In genomic region chr20:53621482-53622246, GRCh38 we compare ENCODE assay signal across 8 cellular contexts. TPM values are rescaled to one million over a fixed set of nuclear protein-coding genes. Genes with fewer than 3 reads are reported as not detected.
DNase-seq lines count a peak whose midpoint lies in the region; ATAC-seq lines count a peak whose summit lies in the region.

No MANE protein-coding gene starts in this region.

- peak overlapping the region; percentile 97 for H3K27ac ChIP-seq in epithelial cell of prostate

- no peaks in the 10 kb centered on the region for H3K27me3 Mint-ChIP-seq in T-helper 17 cell
- no peaks in the 10 kb centered on the region for H3K27me3 Mint-ChIP-seq in naive thymus-derived CD8-positive, alpha-beta T cell

- peak overlapping the region; percentile 95 for H3K27ac Mint-ChIP-seq in T-helper 17 cell
- H3K27ac Mint-ChIP-seq in naive thymus-derived CD8-positive, alpha-beta T cell, result peak overlapping the region; percentile 89 to 98 (median 96)

- H3K4me1 Mint-ChIP-seq in T-helper 17 cell, result peaks cover 21% of the 10 kb centered on the region
- peaks cover 12 to 47% (median 42%) of the 10 kb centered on the region in 4 donors for H3K4me1 Mint-ChIP-seq in naive thymus-derived CD8-positive, alpha-beta T cell

- DNase-seq in COLO829 (ENCODE audit: low spot score) (peak; percentile 63), HS-27A (ENCODE audit: low read depth) (peak; percentile 64), T-helper 17 cell (no peak), epithelial cell of prostate (ENCODE audit: low read depth, low spot score) (peak; percentile 62), GM19238 (ENCODE audit: insufficient read length, low spot score) (no peak), NCI-H146 treated with DMSO at 0.1 percent for 48 hours (lab: John Stamatoyannopoulos, UW; ENCODE audit: unreplicated experiment) (no peak)
- DNase-seq in naive thymus-derived CD8-positive, alpha-beta T cell, result no peak

- no peaks in the 10 kb centered on the region for H3K9me3 ChIP-seq in T-helper 17 cell (ENCODE audit: control insufficient read depth, low read length, poor library complexity, severe bottlenecking)

- no peaks in the 10 kb centered on the region for H3K9me3 Mint-ChIP-seq in naive thymus-derived CD8-positive, alpha-beta T cell

- POLR2A ChIA-PET in naive thymus-derived CD8-positive, alpha-beta T cell (lab: Charles Lee), result interaction anchor here (0.6 to 5.5 kb wide), 13 partner anchors 10 to 215 kb away, joined by 3 to 77 read pairs (median 6); partner anchors contain the start of gene ZNF217

- no peaks in the 10 kb centered on the region for H3K36me3 Mint-ChIP-seq in T-helper 17 cell (ENCODE audit: low read depth)
- no peaks in the 10 kb centered on the region for H3K36me3 Mint-ChIP-seq in naive thymus-derived CD8-positive, alpha-beta T cell

- no peak for ATAC-seq in T-helper 17 cell
- ATAC-seq in naive thymus-derived CD8-positive, alpha-beta T cell, result peak; percentile 47 to 52
- no peak for ATAC-seq in HG03175 (IDR thresholded peaks at IDR 0.05; ENCODE audit: unreplicated experiment)

- H3K4me3 Mint-ChIP-seq in T-helper 17 cell, result peak overlapping the region; percentile 81
- H3K4me3 Mint-ChIP-seq in naive thymus-derived CD8-positive, alpha-beta T cell, result peak overlapping the region in 9 of 10 donors; percentile 51 to 82 (median 72)

RNA-seq across cellular contexts. Expression of gene ZNF217, which starts 28.0 kb away (rescaled TPM):
- 10 to 100 TPM; 70.4 to 72.8 TPM for total RNA-seq in T-helper 17 cell
- 100 to 1,000 TPM; 100 to 101 TPM for total RNA-seq in naive thymus-derived CD8-positive, alpha-beta T cell
- polyA plus RNA-seq in naive thymus-derived CD8-positive, alpha-beta T cell, result 10 to 100 TPM; 21.5 to 34.2 (median 25.3) TPM

Comparison
In these comparisons a context has a peak if more than half of its experiments do, and no peak if none do; other contexts are left out.
1. DNase-seq: peak in COLO829 (single experiment), HS-27A (single experiment) and epithelial cell of prostate (single experiment); none in T-helper 17 cell (0 of 3), naive thymus-derived CD8-positive, alpha-beta T cell (0 of 10), GM19238 (single experiment) and NCI-H146 treated with DMSO at 0.1 percent for 48 hours (single experiment).
2. ATAC-seq: peak in naive thymus-derived CD8-positive, alpha-beta T cell (2 of 2); none in T-helper 17 cell (single experiment) and HG03175 (single experiment).